Comparison of ENCODE assay signal across 13 cellular contexts in genomic region chr3:169954142-169954756, GRCh38. TPM values are rescaled to one million over a fixed set of nuclear protein-coding genes. Genes with fewer than 3 reads are reported as not detected.
A peak's percentile ranks its signal among the peaks of the same experiment; 100 is the strongest.
DNase-seq lines count a peak whose midpoint lies in the region; ATAC-seq and TF ChIP-seq lines count a peak whose summit lies in the region.
"Had no signal": no experiment of that assay in that cellular context is flagged by ENCODE, and none has a peak within 500 bp of the region (broad histone marks: within the 10 kb centered on the region; RNA-seq: fewer than 3 reads in every experiment).

No MANE protein-coding gene starts in this region.

- intact Hi-C loops in activated CD4-positive, alpha-beta memory T cell treated with anti-CD3 and anti-CD28 coated beads for 36 hours (cut with micrococcal nuclease) = no loop called here
- intact Hi-C loops in testis (cut with DNase I; ENCODE audit: low total_unique reads) = no loop called here
- intact Hi-C loops in left cardiac atrium (cut with DNase I) = no loop called here

- no peaks in the 10 kb centered on the region for H3K36me3 Mint-ChIP-seq in activated CD4-positive, alpha-beta memory T cell treated with anti-CD3 and anti-CD28 coated beads for 36 hours
- no peaks in the 10 kb centered on the region for H3K36me3 Mint-ChIP-seq in activated CD4-positive, alpha-beta memory T cell treated with anti-CD3 and anti-CD28 coated beads, Interleukin-2, amount 10 ng/mL, durations not matched to agents 7 days and 5 days (ENCODE audit: low read depth)
- H3K36me3 Mint-ChIP-seq in stimulated activated effector memory CD8-positive, alpha-beta T cell treated with anti-CD3 and anti-CD28 coated beads, Interleukin-12 subunit alpha, Interleukin-12 subunit beta, amount 100 ng/mL, for 72 hours = no peaks in the 10 kb centered on the region

- H3K4me3 Mint-ChIP-seq in activated CD4-positive, alpha-beta memory T cell treated with anti-CD3 and anti-CD28 coated beads for 36 hours = no peak overlapping the region
- H3K4me3 Mint-ChIP-seq in activated CD4-positive, alpha-beta memory T cell treated with anti-CD3 and anti-CD28 coated beads, Interleukin-2, amount 10 ng/mL, durations not matched to agents 7 days and 5 days = no peak overlapping the region
- H3K4me3 Mint-ChIP-seq in stimulated activated effector memory CD8-positive, alpha-beta T cell treated with anti-CD3 and anti-CD28 coated beads, Interleukin-12 subunit alpha, Interleukin-12 subunit beta, amount 100 ng/mL, for 72 hours = no peak overlapping the region

- no peaks in the 10 kb centered on the region for H3K4me1 ChIP-seq in testis

- no peak for TF ChIP-seq CTCF in testis (IDR thresholded peaks at IDR 0.05)

- DNase-seq in activated CD4-positive, alpha-beta memory T cell treated with anti-CD3 and anti-CD28 coated beads for 36 hours = no peak
- DNase-seq in activated CD4-positive, alpha-beta memory T cell treated with anti-CD3 and anti-CD28 coated beads, Interleukin-2, amount 10 ng/mL, durations not matched to agents 7 days and 5 days = no peak
- peak; percentile 60 for DNase-seq in NAMALWA (ENCODE audit: low spot score)
- DNase-seq in stimulated activated effector memory CD8-positive, alpha-beta T cell treated with anti-CD3 and anti-CD28 coated beads, Interleukin-12 subunit alpha, Interleukin-12 subunit beta, amount 100 ng/mL, for 72 hours (ENCODE audit: low spot score in 2 of 2) = no peak
- DNase-seq in NCI-H748 (lab: John Stamatoyannopoulos, UW; ENCODE audit: unreplicated experiment) = no peak
- no peak for DNase-seq in testis
- DNase-seq in left cardiac atrium = no peak
- DNase-seq: 8988T, NCI-H2029 had no signal

- peaks cover 9% of the 10 kb centered on the region for H3K27me3 Mint-ChIP-seq in activated CD4-positive, alpha-beta memory T cell treated with anti-CD3 and anti-CD28 coated beads for 36 hours
- peaks cover 2% of the 10 kb centered on the region for H3K27me3 Mint-ChIP-seq in activated CD4-positive, alpha-beta memory T cell treated with anti-CD3 and anti-CD28 coated beads, Interleukin-2, amount 10 ng/mL, durations not matched to agents 7 days and 5 days

- H3K27ac Mint-ChIP-seq in activated CD4-positive, alpha-beta memory T cell treated with anti-CD3 and anti-CD28 coated beads for 36 hours = peak overlapping the region; percentile 13
- no peak overlapping the region for H3K27ac Mint-ChIP-seq in activated CD4-positive, alpha-beta memory T cell treated with anti-CD3 and anti-CD28 coated beads, Interleukin-2, amount 10 ng/mL, durations not matched to agents 7 days and 5 days
- H3K27ac Mint-ChIP-seq in stimulated activated effector memory CD8-positive, alpha-beta T cell treated with anti-CD3 and anti-CD28 coated beads, Interleukin-12 subunit alpha, Interleukin-12 subunit beta, amount 100 ng/mL, for 72 hours = peak overlapping the region; percentile 29
- H3K27ac Mint-ChIP-seq: progenitor cell of endocrine pancreas had no signal

- no peak overlapping the region for H3K27ac ChIP-seq in testis
- H3K27ac ChIP-seq: cardiac muscle cell, VCaP had no signal

- H3K27me3 ChIP-seq in testis = no peaks in the 10 kb centered on the region
- H3K27me3 ChIP-seq: cardiac muscle cell had no signal

- WGBS in testis, 2 donors = 63 to 71% methylated on average over 6 of the region's 6 CpGs

- H3K9me3 Mint-ChIP-seq in activated CD4-positive, alpha-beta memory T cell treated with anti-CD3 and anti-CD28 coated beads for 36 hours = no peaks in the 10 kb centered on the region
- no peaks in the 10 kb centered on the region for H3K9me3 Mint-ChIP-seq in activated CD4-positive, alpha-beta memory T cell treated with anti-CD3 and anti-CD28 coated beads, Interleukin-2, amount 10 ng/mL, durations not matched to agents 7 days and 5 days
- no peaks in the 10 kb centered on the region for H3K9me3 Mint-ChIP-seq in stimulated activated effector memory CD8-positive, alpha-beta T cell treated with anti-CD3 and anti-CD28 coated beads, Interleukin-12 subunit alpha, Interleukin-12 subunit beta, amount 100 ng/mL, for 72 hours

- no peaks in the 10 kb centered on the region for H3K36me3 ChIP-seq in testis (ENCODE audit: low read depth, missing control alignments)
- H3K36me3 ChIP-seq: cardiac muscle cell had no signal

- ATAC-seq in HG02678 (IDR thresholded peaks at IDR 0.05; ENCODE audit: unreplicated experiment) (peak; percentile 85), left cardiac atrium (no peak)
- no peak for ATAC-seq in stimulated activated effector memory CD8-positive, alpha-beta T cell treated with anti-CD3 and anti-CD28 coated beads, Interleukin-12 subunit alpha, Interleukin-12 subunit beta, amount 100 ng/mL, for 72 hours

- POLR2A ChIA-PET in activated CD4-positive, alpha-beta memory T cell treated with anti-CD3 and anti-CD28 coated beads for 36 hours (lab: Charles Lee) = interaction anchor here (0.5 kb wide), 1 partner anchor 182 kb away, joined by 5 read pairs; no protein-coding TSS in a partner anchor
- POLR2A ChIA-PET in activated CD4-positive, alpha-beta memory T cell treated with anti-CD3 and anti-CD28 coated beads, Interleukin-2, amount 10 ng/mL, durations not matched to agents 7 days and 5 days (lab: Charles Lee) = no interaction called here

- CTCF ChIA-PET in activated CD4-positive, alpha-beta memory T cell treated with anti-CD3 and anti-CD28 coated beads for 36 hours (lab: Charles Lee) = interaction anchor here (0.6 kb wide), 2 partner anchors 27 to 45 kb away, joined by 3 read pairs; no protein-coding TSS in a partner anchor
- CTCF ChIA-PET in activated CD4-positive, alpha-beta memory T cell treated with anti-CD3 and anti-CD28 coated beads, Interleukin-2, amount 10 ng/mL, durations not matched to agents 7 days and 5 days (lab: Charles Lee) = interaction anchor here (1.4 kb wide), 1 partner anchor 13 kb away, joined by 3 read pairs; the partner anchor contains the start of gene SEC62

- no peak overlapping the region for H3K4me3 ChIP-seq in testis
- H3K4me3 ChIP-seq: cardiac muscle cell had no signal

- no peak for TF ChIP-seq POLR2A in testis (IDR thresholded peaks at IDR 0.05)

- no peaks in the 10 kb centered on the region for H3K9me3 ChIP-seq in testis

- peaks cover 10% of the 10 kb centered on the region for H3K4me1 Mint-ChIP-seq in activated CD4-positive, alpha-beta memory T cell treated with anti-CD3 and anti-CD28 coated beads for 36 hours (ENCODE audit: low read depth)
- H3K4me1 Mint-ChIP-seq in activated CD4-positive, alpha-beta memory T cell treated with anti-CD3 and anti-CD28 coated beads, Interleukin-2, amount 10 ng/mL, durations not matched to agents 7 days and 5 days = no peaks in the 10 kb centered on the region
- H3K4me1 Mint-ChIP-seq in stimulated activated effector memory CD8-positive, alpha-beta T cell treated with anti-CD3 and anti-CD28 coated beads, Interleukin-12 subunit alpha, Interleukin-12 subunit beta, amount 100 ng/mL, for 72 hours = no peaks in the 10 kb centered on the region

RNA-seq across cellular contexts. Expression of gene SEC62, which starts 12.4 kb away (rescaled TPM):
- total RNA-seq in activated CD4-positive, alpha-beta memory T cell treated with anti-CD3 and anti-CD28 coated beads for 36 hours = 10 to 100 TPM; 59.7 to 60.7 TPM
- 10 to 100 TPM; 53.7 to 57.9 TPM for total RNA-seq in activated CD4-positive, alpha-beta memory T cell treated with anti-CD3 and anti-CD28 coated beads, Interleukin-2, amount 10 ng/mL, durations not matched to agents 7 days and 5 days
- total RNA-seq in testis (10 to 100 TPM; 44.7 to 45.1 TPM), left cardiac atrium (100 to 1,000 TPM in 1 of 2 donors, 10 to 100 TPM in 1; 94.4 to 101 TPM)
- polyA plus RNA-seq in testis (ENCODE audit: insufficient read depth, low read depth, low replicate concordance) = 23.2 TPM

RNA-seq across cellular contexts. Expression of gene SAMD7, which starts 42.9 kb away (rescaled TPM):
- not detected for total RNA-seq in activated CD4-positive, alpha-beta memory T cell treated with anti-CD3 and anti-CD28 coated beads for 36 hours
- total RNA-seq in activated CD4-positive, alpha-beta memory T cell treated with anti-CD3 and anti-CD28 coated beads, Interleukin-2, amount 10 ng/mL, durations not matched to agents 7 days and 5 days = not detected
- total RNA-seq in testis (under 1 TPM in 1 of 2 donors, not detected in 1; 0.68 TPM), left cardiac atrium (not detected)
- polyA plus RNA-seq in testis (ENCODE audit: insufficient read depth, low read depth, low replicate concordance) = 0.25 TPM
- total RNA-seq: cardiac muscle cell, progenitor cell of endocrine pancreas had no signal
- polyA plus RNA-seq: cardiac muscle cell had no signal
